In the genomic region with DNA sequence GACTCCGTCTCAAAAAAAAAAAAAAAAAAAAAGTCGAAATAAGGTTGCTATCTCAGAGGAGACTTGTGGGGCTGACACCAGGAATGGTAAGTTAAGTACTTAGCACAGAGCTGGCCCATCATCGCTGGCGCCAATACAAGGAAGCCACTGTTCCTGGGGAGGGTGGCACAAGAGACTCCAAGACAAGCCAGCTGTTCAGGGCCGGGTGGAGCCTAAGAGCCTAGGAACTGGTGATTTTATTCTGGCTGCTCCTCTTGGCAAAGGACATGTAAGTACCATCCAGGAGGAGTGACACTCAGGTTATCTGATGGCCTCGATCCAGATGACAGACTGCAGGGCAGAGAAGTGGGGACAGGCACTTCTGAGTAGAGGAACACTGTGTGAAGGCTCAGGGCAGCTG, we compare ENCODE assay signal across 22 cellular contexts. TPM values are rescaled to one million over a fixed set of nuclear protein-coding genes. Genes with fewer than 3 reads are reported as not detected.
DNase-seq lines count a peak whose midpoint lies in the region; ATAC-seq and TF ChIP-seq lines count a peak whose summit lies in the region.
"Had no signal": no experiment of that assay in that cellular context is flagged by ENCODE, and none has a peak within 500 bp of the region (broad histone marks: within the 10 kb centered on the region; RNA-seq: fewer than 3 reads in every experiment).

No MANE protein-coding gene starts in this region.

- H3K36me3 ChIP-seq in endodermal cell (ENCODE audit: control insufficient read depth, insufficient read depth, low read length) = peaks cover 37% of the 10 kb centered on the region

- H3K4me1 ChIP-seq in endodermal cell (ENCODE audit: control insufficient read depth, insufficient read depth, low read length) = no peaks in the 10 kb centered on the region

- H3K27me3 ChIP-seq in endodermal cell (ENCODE audit: control insufficient read depth, insufficient read depth, low read length, poor library complexity, severe bottlenecking) = no peaks in the 10 kb centered on the region
- H3K27me3 ChIP-seq: dorsolateral prefrontal cortex, neutrophil, spleen had no signal

- peaks cover 37% of the 10 kb centered on the region for H3K4me1 Mint-ChIP-seq in stimulated activated naive CD8-positive, alpha-beta T cell treated with anti-CD3 and anti-CD28 coated beads, Interleukin-15, Interleukin-2, amounts not matched to agents 100 ng/mL and 50 ng/mL, for 24 hours (ENCODE audit: low read depth)
- H3K4me1 Mint-ChIP-seq in activated T-helper 2 cell treated with anti-CD3 and anti-CD28 coated beads, Interferon-gamma antibody, Interleukin-2, Interleukin-4, amounts not matched to agents 10 μg/mL and 5 μg/mL and 100 μg/mL, durations not matched to agents 14 hours and 24 hours and 36 hours (ENCODE audit: low read depth) = peaks cover 23% of the 10 kb centered on the region
- H3K4me1 Mint-ChIP-seq in nephron (peaks cover 21% of the 10 kb centered on the region), endodermal cell (peaks cover 8% of the 10 kb centered on the region)

- no peaks in the 10 kb centered on the region for H3K9me3 Mint-ChIP-seq in stimulated activated naive CD8-positive, alpha-beta T cell treated with anti-CD3 and anti-CD28 coated beads, Interleukin-15, Interleukin-2, amounts not matched to agents 100 ng/mL and 50 ng/mL, for 24 hours
- no peaks in the 10 kb centered on the region for H3K9me3 Mint-ChIP-seq in activated T-helper 2 cell treated with anti-CD3 and anti-CD28 coated beads, Interferon-gamma antibody, Interleukin-2, Interleukin-4, amounts not matched to agents 10 μg/mL and 5 μg/mL and 100 μg/mL, durations not matched to agents 14 hours and 24 hours and 36 hours
- H3K9me3 Mint-ChIP-seq in nephron (no peaks in the 10 kb centered on the region), endodermal cell (no peaks in the 10 kb centered on the region)

- intact Hi-C loops in activated T-helper 2 cell treated with anti-CD3 and anti-CD28 coated beads, Interferon-gamma antibody, Interleukin-2, Interleukin-4, amounts not matched to agents 10 μg/mL and 5 μg/mL and 100 μg/mL, durations not matched to agents 14 hours and 24 hours and 36 hours (cut with micrococcal nuclease) = no loop called here

- 90 to 96% methylated on average over 4 to 6 of the region's 6 CpGs for WGBS in endodermal cell (ENCODE audit: insufficient coverage in 1 of 2, insufficient read length in 1 of 2), 2 experiments

- no peak overlapping the region for H3K27ac ChIP-seq in endodermal cell (ENCODE audit: low read depth, low read length)
- H3K27ac ChIP-seq: GM23248, neutrophil had no signal

- peak overlapping the region; percentile 24 for H3K27ac Mint-ChIP-seq in stimulated activated naive CD8-positive, alpha-beta T cell treated with anti-CD3 and anti-CD28 coated beads, Interleukin-15, Interleukin-2, amounts not matched to agents 100 ng/mL and 50 ng/mL, for 24 hours
- H3K27ac Mint-ChIP-seq in activated T-helper 2 cell treated with anti-CD3 and anti-CD28 coated beads, Interferon-gamma antibody, Interleukin-2, Interleukin-4, amounts not matched to agents 10 μg/mL and 5 μg/mL and 100 μg/mL, durations not matched to agents 14 hours and 24 hours and 36 hours = no peak overlapping the region
- H3K27ac Mint-ChIP-seq in nephron (no peak overlapping the region), endodermal cell (no peak overlapping the region)

- no peak overlapping the region for H3K4me3 Mint-ChIP-seq in stimulated activated naive CD8-positive, alpha-beta T cell treated with anti-CD3 and anti-CD28 coated beads, Interleukin-15, Interleukin-2, amounts not matched to agents 100 ng/mL and 50 ng/mL, for 24 hours
- peak overlapping the region; percentile 3 for H3K4me3 Mint-ChIP-seq in activated T-helper 2 cell treated with anti-CD3 and anti-CD28 coated beads, Interferon-gamma antibody, Interleukin-2, Interleukin-4, amounts not matched to agents 10 μg/mL and 5 μg/mL and 100 μg/mL, durations not matched to agents 14 hours and 24 hours and 36 hours (ENCODE audit: low read depth)
- H3K4me3 Mint-ChIP-seq in nephron = peak overlapping the region; percentile 41 to 80 (median 79)
- H3K4me3 Mint-ChIP-seq in endodermal cell = no peak overlapping the region

- peaks cover 28% of the 10 kb centered on the region for H3K36me3 Mint-ChIP-seq in stimulated activated naive CD8-positive, alpha-beta T cell treated with anti-CD3 and anti-CD28 coated beads, Interleukin-15, Interleukin-2, amounts not matched to agents 100 ng/mL and 50 ng/mL, for 24 hours (ENCODE audit: low read depth)
- H3K36me3 Mint-ChIP-seq in activated T-helper 2 cell treated with anti-CD3 and anti-CD28 coated beads, Interferon-gamma antibody, Interleukin-2, Interleukin-4, amounts not matched to agents 10 μg/mL and 5 μg/mL and 100 μg/mL, durations not matched to agents 14 hours and 24 hours and 36 hours (ENCODE audit: low read depth) = peaks cover 28% of the 10 kb centered on the region
- peaks cover 15% of the 10 kb centered on the region for H3K36me3 Mint-ChIP-seq in nephron (ENCODE audit: low read depth)
- H3K36me3 Mint-ChIP-seq in endodermal cell (ENCODE audit: low read depth) = peaks cover 19% of the 10 kb centered on the region

- H3K4me3 ChIP-seq in endodermal cell (ENCODE audit: low read length) = no peak overlapping the region
- H3K4me3 ChIP-seq: dorsolateral prefrontal cortex, GM23248, spleen had no signal

- no peaks in the 10 kb centered on the region for H3K27me3 Mint-ChIP-seq in stimulated activated naive CD8-positive, alpha-beta T cell treated with anti-CD3 and anti-CD28 coated beads, Interleukin-15, Interleukin-2, amounts not matched to agents 100 ng/mL and 50 ng/mL, for 24 hours
- H3K27me3 Mint-ChIP-seq in activated T-helper 2 cell treated with anti-CD3 and anti-CD28 coated beads, Interferon-gamma antibody, Interleukin-2, Interleukin-4, amounts not matched to agents 10 μg/mL and 5 μg/mL and 100 μg/mL, durations not matched to agents 14 hours and 24 hours and 36 hours (ENCODE audit: low read depth) = no peaks in the 10 kb centered on the region
- H3K27me3 Mint-ChIP-seq in nephron (ENCODE audit: low read depth) (no peaks in the 10 kb centered on the region), endodermal cell (ENCODE audit: insufficient read depth) (no peaks in the 10 kb centered on the region)

- DNase-seq in stimulated activated naive CD8-positive, alpha-beta T cell treated with anti-CD3 and anti-CD28 coated beads, Interleukin-15, Interleukin-2, amounts not matched to agents 100 U/mL and 50 U/mL, for 24 hours = no peak
- DNase-seq in activated T-helper 2 cell treated with anti-CD3 and anti-CD28 coated beads, Interferon-gamma antibody, Interleukin-2, Interleukin-4, amounts not matched to agents 10 μg/mL and 5 μg/mL and 100 μg/mL, durations not matched to agents 14 hours and 24 hours and 36 hours (ENCODE audit: low spot score) = no peak
- DNase-seq in NCI-H82 treated with DMSO at 0.1 percent for 48 hours (lab: John Stamatoyannopoulos, UW; ENCODE audit: unreplicated experiment) = no peak
- no peak for DNase-seq in endodermal cell
- no peak for DNase-seq in GM19240 (ENCODE audit: insufficient read length, low spot score)
- DNase-seq: activated CD4-positive, alpha-beta T cell treated with anti-CD3 and anti-CD28 coated beads, Interleukin-2, amount 50 U/mL, for 4 hours; activated T-cell treated with anti-CD3 and anti-CD28 coated beads, Interleukin-2, amount 50 U/mL, for 48 hours; amniotic stem cell; Caco-2; dorsolateral prefrontal cortex; foreskin melanocyte; GM23248; NCI-H1092; NCI-H2107; NCI-H524 treated with DMSO at 0.1 percent for 48 hours; retina; spleen; stimulated activated CD4-positive, alpha-beta T cell treated with anti-CD3 and anti-CD28 coated beads, Interleukin-4, amount 100 ng/mL, for 4 hours had no signal

- no peaks in the 10 kb centered on the region for H3K9me3 ChIP-seq in endodermal cell (ENCODE audit: control insufficient read depth, low read length)
- H3K9me3 ChIP-seq: Caco-2, neutrophil, spleen had no signal

- ATAC-seq in stimulated activated naive CD8-positive, alpha-beta T cell treated with anti-CD3 and anti-CD28 coated beads, Interleukin-15, Interleukin-2, amounts not matched to agents 100 U/mL and 50 U/mL, for 24 hours = no peak

- no peak overlapping the region for H3K9ac ChIP-seq in endodermal cell (ENCODE audit: extremely low read depth, low read length, poor library complexity, severe bottlenecking)
- H3K9ac ChIP-seq: GM23248 had no signal

- no peak for TF ChIP-seq CTCF in nephron (IDR thresholded peaks at IDR 0.05; ENCODE audit: unreplicated experiment in 3 of 3)
- no peak for TF ChIP-seq CTCF in endodermal cell (conservative IDR thresholded peaks at IDR 0.05)

RNA-seq across cellular contexts. Expression of a gene that starts 3.8 kb away (rescaled TPM):
- 64.1 and 68.3 TPM in 2 replicates for total RNA-seq in activated T-helper 2 cell treated with anti-CD3 and anti-CD28 coated beads, Interferon-gamma antibody, Interleukin-2, Interleukin-4, amounts not matched to agents 10 μg/mL and 5 μg/mL and 100 μg/mL, durations not matched to agents 14 hours and 24 hours and 36 hours
- 10 to 100 TPM; 62.6 to 68.7 TPM for total RNA-seq in endodermal cell
- 49.8 TPM for polyA plus RNA-seq in endodermal cell (2013, experiment 1 of 2)
- polyA plus RNA-seq in endodermal cell (2013, experiment 2 of 2) = 38.8 TPM

RNA-seq across cellular contexts. Expression of a gene that starts 16.6 kb away (rescaled TPM):
- total RNA-seq in activated T-helper 2 cell treated with anti-CD3 and anti-CD28 coated beads, Interferon-gamma antibody, Interleukin-2, Interleukin-4, amounts not matched to agents 10 μg/mL and 5 μg/mL and 100 μg/mL, durations not matched to agents 14 hours and 24 hours and 36 hours = not detected in 2 replicates
- total RNA-seq in endodermal cell = 10 to 100 TPM; 12.8 to 16.2 TPM
- polyA plus RNA-seq in endodermal cell (2013, experiment 1 of 2) = 15.2 TPM
- polyA plus RNA-seq in endodermal cell (2013, experiment 2 of 2) = 17.3 TPM
- total RNA-seq: HT-29 had no signal

RNA-seq across cellular contexts. Expression of a gene that starts 22.2 kb away (rescaled TPM):
- total RNA-seq in activated T-helper 2 cell treated with anti-CD3 and anti-CD28 coated beads, Interferon-gamma antibody, Interleukin-2, Interleukin-4, amounts not matched to agents 10 μg/mL and 5 μg/mL and 100 μg/mL, durations not matched to agents 14 hours and 24 hours and 36 hours = 25.4 and 27.0 TPM in 2 replicates
- 1 to 10 TPM; 2.1 to 3.8 TPM for total RNA-seq in endodermal cell
- polyA plus RNA-seq in endodermal cell (2013, experiment 1 of 2) = not detected
- not detected for polyA plus RNA-seq in endodermal cell (2013, experiment 2 of 2)

RNA-seq across cellular contexts. Expression of a gene that starts 26.3 kb away (rescaled TPM):
- 42.7 and 43.5 TPM in 2 replicates for total RNA-seq in activated T-helper 2 cell treated with anti-CD3 and anti-CD28 coated beads, Interferon-gamma antibody, Interleukin-2, Interleukin-4, amounts not matched to agents 10 μg/mL and 5 μg/mL and 100 μg/mL, durations not matched to agents 14 hours and 24 hours and 36 hours
- total RNA-seq in endodermal cell = 10 to 100 TPM; 24.7 to 26.2 TPM
- polyA plus RNA-seq in endodermal cell (2013, experiment 1 of 2) = 39.6 TPM
- polyA plus RNA-seq in endodermal cell (2013, experiment 2 of 2) = 30.5 TPM

RNA-seq across cellular contexts. Expression of a gene that starts 42.0 kb away (rescaled TPM):
- total RNA-seq in activated T-helper 2 cell treated with anti-CD3 and anti-CD28 coated beads, Interferon-gamma antibody, Interleukin-2, Interleukin-4, amounts not matched to agents 10 μg/mL and 5 μg/mL and 100 μg/mL, durations not matched to agents 14 hours and 24 hours and 36 hours = 8.3 and 10.9 TPM in 2 replicates
- 10 to 100 TPM; 22.0 to 30.5 TPM for total RNA-seq in endodermal cell
- polyA plus RNA-seq in endodermal cell (2013, experiment 1 of 2) = 22.4 TPM
- 23.3 TPM for polyA plus RNA-seq in endodermal cell (2013, experiment 2 of 2)

Comparison
In these comparisons a context has a peak if more than half of its experiments do, and no peak if none do; other contexts are left out.
1. H3K4me3 Mint-ChIP-seq: peak in activated T-helper 2 cell treated with anti-CD3 and anti-CD28 coated beads, Interferon-gamma antibody, Interleukin-2, Interleukin-4, amounts not matched to agents 10 μg/mL and 5 μg/mL and 100 μg/mL, durations not matched to agents 14 hours and 24 hours and 36 hours (single experiment) and nephron (3 of 3); none in stimulated activated naive CD8-positive, alpha-beta T cell treated with anti-CD3 and anti-CD28 coated beads, Interleukin-15, Interleukin-2, amounts not matched to agents 100 ng/mL and 50 ng/mL, for 24 hours (single experiment) and endodermal cell (single experiment).
2. RNA of a gene that starts 16.6 kb away (total RNA-seq): 12.8 to 16.2 TPM in endodermal cell; not detected in activated T-helper 2 cell treated with anti-CD3 and anti-CD28 coated beads, Interferon-gamma antibody, Interleukin-2, Interleukin-4, amounts not matched to agents 10 μg/mL and 5 μg/mL and 100 μg/mL, durations not matched to agents 14 hours and 24 hours and 36 hours; every median in the first group is over 10 times any median in the second.